In genomic region chr20:59094576-59094975, GRCh38 we compare ENCODE assay signal across 1 cellular context.
TF ChIP-seq lines count a peak whose summit lies in the region.

No MANE protein-coding gene starts in this region.

TF ChIP-seq in K562, 482 proteins besides CTCF, POLR2A, EP300 and RAD21:
- TF ChIP-seq, protein P1, sequence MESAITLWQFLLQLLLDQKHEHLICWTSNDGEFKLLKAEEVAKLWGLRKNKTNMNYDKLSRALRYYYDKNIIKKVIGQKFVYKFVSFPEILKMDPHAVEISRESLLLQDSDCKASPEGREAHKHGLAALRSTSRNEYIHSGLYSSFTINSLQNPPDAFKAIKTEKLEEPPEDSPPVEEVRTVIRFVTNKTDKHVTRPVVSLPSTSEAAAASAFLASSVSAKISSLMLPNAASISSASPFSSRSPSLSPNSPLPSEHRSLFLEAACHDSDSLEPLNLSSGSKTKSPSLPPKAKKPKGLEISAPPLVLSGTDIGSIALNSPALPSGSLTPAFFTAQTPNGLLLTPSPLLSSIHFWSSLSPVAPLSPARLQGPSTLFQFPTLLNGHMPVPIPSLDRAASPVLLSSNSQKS (CRISPR knock-in tag; IDR thresholded peaks at IDR 0.05): no peak
- no peak for TF ChIP-seq NR2C2 (CRISPR knock-in tag; IDR thresholded peaks at IDR 0.05)
- TF ChIP-seq NR2C2 (tag; IDR thresholded peaks at IDR 0.05): peak; percentile 20; the same call in 1 of the 2 replicates
